In the genomic region with DNA sequence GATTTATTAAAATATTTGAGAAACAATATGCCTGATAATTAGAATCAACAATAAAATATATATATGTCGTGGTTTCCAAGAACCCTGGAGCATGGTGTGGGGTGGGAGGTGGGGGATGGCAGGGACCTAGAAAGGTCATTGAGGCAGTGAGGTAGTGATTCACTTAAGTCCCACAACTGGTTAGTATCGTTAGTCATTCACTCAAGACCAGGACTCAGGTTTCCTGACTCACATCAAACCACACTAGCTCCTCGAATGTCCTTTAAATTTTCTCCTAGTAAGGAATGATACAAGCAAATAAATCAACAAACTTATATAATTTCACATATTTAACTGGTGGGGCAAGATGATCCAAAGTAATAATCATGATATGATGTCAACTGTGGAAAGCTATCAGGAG, we compare ENCODE assay signal across 17 cellular contexts.
DNase-seq lines count a peak whose midpoint lies in the region; ATAC-seq, FAIRE-seq and TF ChIP-seq lines count a peak whose summit lies in the region.
"Had no signal": no experiment of that assay in that cellular context is flagged by ENCODE, and none has a peak within 500 bp of the region (broad histone marks: within the 10 kb centered on the region; RNA-seq: fewer than 3 reads in every experiment).

No MANE protein-coding gene starts in this region.

- H3K4me3 ChIP-seq in bronchial epithelial cell (ENCODE audit: low read depth, low read length) (no peak overlapping the region), keratinocyte (ENCODE audit: control insufficient read depth in 2 of 3, extremely low read depth in 1 of 3, insufficient read depth in 2 of 3, low read depth in 1 of 3, low read length in 3 of 3) (no peak overlapping the region)
- H3K4me3 ChIP-seq: SJCRH30 had no signal

- no peaks in the 10 kb centered on the region for H3K9me3 Mint-ChIP-seq in Calu3 (ENCODE audit: low read depth, unreplicated experiment)
- H3K9me3 Mint-ChIP-seq: CD8-positive, alpha-beta T cell had no signal

- peak overlapping the region; percentile 36 for H3K4me3 Mint-ChIP-seq in Calu3 (ENCODE audit: low read depth, unreplicated experiment)
- H3K4me3 Mint-ChIP-seq: CD8-positive, alpha-beta T cell; IgD-negative memory B cell had no signal

- H3K4me1 ChIP-seq in keratinocyte (ENCODE audit: control insufficient read depth, extremely low read depth, insufficient read depth, low read length) = peaks cover 40% of the 10 kb centered on the region
- H3K4me1 ChIP-seq: SJCRH30 had no signal

- no peaks in the 10 kb centered on the region for H3K27me3 ChIP-seq in bronchial epithelial cell (ENCODE audit: control insufficient read depth, insufficient read depth, low read length)
- H3K27me3 ChIP-seq in keratinocyte (ENCODE audit: control insufficient read depth, extremely low read depth, insufficient read depth, low read length) = no peaks in the 10 kb centered on the region
- H3K27me3 ChIP-seq: SJCRH30 had no signal

- CTCF ChIA-PET in Calu3 (lab: Charles Lee) (interaction anchor here (0.6 to 1.6 kb wide), 5 partner anchors 12 to 405 kb away, joined by 3 to 5 read pairs (median 3); no protein-coding TSS in a partner anchor), GM10248 (lab: Yijun Ruan, JAX) (interaction anchor here (1.2 to 6.7 kb wide), 2 partner anchors 11 to 126 kb away, joined by 4 to 78 read pairs; no protein-coding TSS in a partner anchor)

- no peaks in the 10 kb centered on the region for H3K9me3 ChIP-seq in keratinocyte (ENCODE audit: control insufficient read depth, low read depth, low read length)
- H3K9me3 ChIP-seq: SJCRH30 had no signal

- no peaks in the 10 kb centered on the region for H3K36me3 Mint-ChIP-seq in Calu3 (ENCODE audit: insufficient read depth, unreplicated experiment)
- H3K36me3 Mint-ChIP-seq: CD8-positive, alpha-beta T cell; IgD-negative memory B cell had no signal

- H4K20me1 ChIP-seq in keratinocyte (ENCODE audit: control insufficient read depth, extremely low read depth, insufficient read depth, low read length) = no peaks in the 10 kb centered on the region

- peak overlapping the region; percentile 38 for H3K27ac Mint-ChIP-seq in Calu3 (ENCODE audit: unreplicated experiment)
- H3K27ac Mint-ChIP-seq: CD8-positive, alpha-beta T cell; IgD-negative memory B cell had no signal

- no peaks in the 10 kb centered on the region for H3K9me1 ChIP-seq in keratinocyte (ENCODE audit: control insufficient read depth, extremely low read depth, insufficient read depth, low read length)

- FAIRE-seq in bronchial epithelial cell (lab: Jason Lieb, UNC) (no peak), keratinocyte (lab: Jason Lieb, UNC) (no peak)

- no peak for ATAC-seq in HG02852 (IDR thresholded peaks at IDR 0.05; ENCODE audit: unreplicated experiment)
- ATAC-seq: CD8-positive, alpha-beta T cell had no signal

- TF ChIP-seq CTCF in Calu3 (IDR thresholded peaks at IDR 0.05; ENCODE audit: unreplicated experiment) = no peak
- TF ChIP-seq CTCF in bronchial epithelial cell (IDR thresholded peaks at IDR 0.05; ENCODE audit: insufficient read depth, low read length, severe bottlenecking) = no peak
- TF ChIP-seq CTCF in keratinocyte (optimal IDR thresholded peaks at IDR 0.05 in 1 of 3, IDR thresholded peaks at IDR 0.05 in 1 of 3, conservative IDR thresholded peaks at IDR 0.05 in 1 of 3; ENCODE audit: extremely low read depth in 1 of 3, insufficient read depth in 2 of 3, low read length in 3 of 3) = no peak
- no peak for TF ChIP-seq CTCF in GM10248 (IDR thresholded peaks at IDR 0.05; ENCODE audit: control extremely low read depth, extremely low read depth, low read depth, missing control alignments)

- POLR2A ChIA-PET in GM10248 (lab: Yijun Ruan, JAX) = no interaction called here

- no TSS peak for BruUV-seq in Calu3 (replicated peaks; lab: Mats Ljungman, UMichigan)

- H2AFZ ChIP-seq in keratinocyte (ENCODE audit: control insufficient read depth, low read length) = no peak overlapping the region

- H3K4me2 ChIP-seq in keratinocyte (ENCODE audit: control insufficient read depth, extremely low read depth, insufficient read depth, low read depth, low read length) = no peak overlapping the region

- H3K4me1 Mint-ChIP-seq in Calu3 (ENCODE audit: low read depth, unreplicated experiment) = peaks cover 24% of the 10 kb centered on the region
- H3K4me1 Mint-ChIP-seq: IgD-negative memory B cell had no signal

- H3K27ac ChIP-seq in keratinocyte (ENCODE audit: control insufficient read depth, insufficient read depth, low read length) = no peak overlapping the region
- H3K27ac ChIP-seq: SJCRH30 had no signal

- no peak overlapping the region for H3K9ac ChIP-seq in keratinocyte (ENCODE audit: control insufficient read depth, extremely low read depth, insufficient read depth, low read length)

- intact Hi-C loops in Calu3 (cut with micrococcal nuclease; ENCODE audit: unreplicated experiment) = no loop called here

- H3K27me3 Mint-ChIP-seq in Calu3 (ENCODE audit: unreplicated experiment) = no peaks in the 10 kb centered on the region
- H3K27me3 Mint-ChIP-seq: IgD-negative memory B cell had no signal

- DNase-seq in Calu3 = no peak
- DNase-seq in LHCN-M2 (ENCODE audit: low read depth) = peak; percentile 0
- peak; percentile 90 for DNase-seq in bronchial epithelial cell (ENCODE audit: low read depth)
- DNase-seq in keratinocyte (ENCODE audit: low read depth, low spot score) = peak; percentile 23
- no peak for DNase-seq in COLO668 (lab: John Stamatoyannopoulos, UW; ENCODE audit: unreplicated experiment)
- no peak for DNase-seq in UCSD-AML1 (lab: John Stamatoyannopoulos, UW; ENCODE audit: unreplicated experiment)
- DNase-seq in GM10248 (ENCODE audit: extremely low spot score) = no peak
- DNase-seq: 8988T; CD8-positive, alpha-beta T cell; DMS 273 treated with DMSO at 0.1 percent for 48 hours; NCI-H1105 treated with DMSO at 0.1 percent for 48 hours; NCI-H187; NCI-H345; NCI-H526; SJCRH30 had no signal

- H3K79me2 ChIP-seq in keratinocyte (ENCODE audit: control insufficient read depth, insufficient read depth, low read length) = no peaks in the 10 kb centered on the region

- H3K36me3 ChIP-seq in bronchial epithelial cell (ENCODE audit: control insufficient read depth, insufficient read depth, low read length) (no peaks in the 10 kb centered on the region), keratinocyte (ENCODE audit: control insufficient read depth in 2 of 2, extremely low read depth in 1 of 2, insufficient read depth in 2 of 2, low read length in 2 of 2) (no peaks in the 10 kb centered on the region)
- H3K36me3 ChIP-seq: SJCRH30 had no signal

- dilution Hi-C loops in keratinocyte (cut with MboI; ENCODE audit: extremely low pct_ligation_motif_present, low sequenced_read_pairs) = no loop called here

Comparison
In these comparisons a context has a peak if more than half of its experiments do, and no peak if none do; other contexts are left out.
1. DNase-seq: peak in LHCN-M2 (single experiment), bronchial epithelial cell (single experiment) and keratinocyte (single experiment); none in Calu3 (single experiment), COLO668 (single experiment), UCSD-AML1 (single experiment) and GM10248 (single experiment).